In genomic region chr3:152298393-152299242, GRCh38 we compare ENCODE assay signal across 8 cellular contexts. TPM values are rescaled to one million over a fixed set of nuclear protein-coding genes. Genes with fewer than 3 reads are reported as not detected.
DNase-seq lines count a peak whose midpoint lies in the region; ATAC-seq and TF ChIP-seq lines count a peak whose summit lies in the region.

No MANE protein-coding gene starts in this region.

- H3K9me3 Mint-ChIP-seq in activated naive CD4-positive, alpha-beta T cell treated with anti-CD3 and anti-CD28 coated beads, Interleukin-2, amount 10 ng/mL, durations not matched to agents 7 days and 5 days: no peaks in the 10 kb centered on the region

- peak overlapping the region; percentile 36 for H3K4me3 ChIP-seq in HL-60 (replicated peaks; ENCODE audit: insufficient read depth, low read length)
- peak overlapping the region; percentile 54 for H3K4me3 ChIP-seq in OCI-LY7 (ENCODE audit: low read depth, low read length, poor library complexity, severe bottlenecking)
- H3K4me3 ChIP-seq in gastroesophageal sphincter: peak overlapping the region; percentile 49 to 73

- peaks cover 48% of the 10 kb centered on the region for H3K36me3 ChIP-seq in OCI-LY7 (ENCODE audit: insufficient read depth, low read length)
- H3K36me3 ChIP-seq in gastroesophageal sphincter: peaks cover 0 to 6% of the 10 kb centered on the region in 2 donors

- H3K9me3 ChIP-seq in OCI-LY7 (ENCODE audit: low read length) (no peaks in the 10 kb centered on the region), gastroesophageal sphincter (no peaks in the 10 kb centered on the region)

- intact Hi-C loops in OCI-LY7 (cut with micrococcal nuclease; ENCODE audit: unreplicated experiment): no loop called here

- TF ChIP-seq POLR2A in gastroesophageal sphincter (IDR thresholded peaks at IDR 0.05): peak; percentile 45 to 49

- no peak overlapping the region for H2AFZ ChIP-seq in OCI-LY7 (ENCODE audit: low read length)

- H3K4me2 ChIP-seq in OCI-LY7 (ENCODE audit: low read length): peak overlapping the region; percentile 67

- POLR2A ChIA-PET in OCI-LY7 (lab: Charles Lee): interaction anchor here (0.6 to 1.2 kb wide), 6 partner anchors 11 to 89 kb away, joined by 3 to 4 read pairs (median 3); no protein-coding TSS in a partner anchor

- WGBS in gastroesophageal sphincter (ENCODE audit: low coverage in 1 of 2), 2 donors: 1 to 3% methylated on average over 14 of the region's 14 CpGs

- H3K27me3 Mint-ChIP-seq in activated naive CD4-positive, alpha-beta T cell treated with anti-CD3 and anti-CD28 coated beads, Interleukin-2, amount 10 ng/mL, durations not matched to agents 7 days and 5 days: no peaks in the 10 kb centered on the region

- H3K9me2 ChIP-seq in OCI-LY7 (ENCODE audit: insufficient read depth, low read length): no peaks in the 10 kb centered on the region

- peaks cover 41% of the 10 kb centered on the region for H4K20me1 ChIP-seq in OCI-LY7 (ENCODE audit: insufficient read depth, low read length)

- H3K4me1 ChIP-seq in OCI-LY7 (ENCODE audit: insufficient read depth, low read length, poor library complexity, severe bottlenecking): peaks cover 67% of the 10 kb centered on the region
- H3K4me1 ChIP-seq in gastroesophageal sphincter: peaks cover 21 to 94% (median 28%) of the 10 kb centered on the region in 3 donors

- peak overlapping the region; percentile 51 for H3K4me3 Mint-ChIP-seq in activated naive CD4-positive, alpha-beta T cell treated with anti-CD3 and anti-CD28 coated beads, Interleukin-2, amount 10 ng/mL, durations not matched to agents 7 days and 5 days

- ATAC-seq in GM19455 (IDR thresholded peaks at IDR 0.05; ENCODE audit: unreplicated experiment) (peak; percentile 71), gastroesophageal sphincter (peak; percentile 81), GM18873 (IDR thresholded peaks at IDR 0.05; ENCODE audit: low FRiP score, unreplicated experiment) (no peak)

- H3K36me3 Mint-ChIP-seq in activated naive CD4-positive, alpha-beta T cell treated with anti-CD3 and anti-CD28 coated beads, Interleukin-2, amount 10 ng/mL, durations not matched to agents 7 days and 5 days: peaks cover 53% of the 10 kb centered on the region

- H3K79me2 ChIP-seq in OCI-LY7 (ENCODE audit: insufficient read depth, low read depth, low read length): peaks cover 100% of the 10 kb centered on the region

- BruUV-seq in OCI-LY7 (replicated peaks; lab: Mats Ljungman, UMichigan): no TSS peak

- peaks cover 73% of the 10 kb centered on the region for H3K4me1 Mint-ChIP-seq in activated naive CD4-positive, alpha-beta T cell treated with anti-CD3 and anti-CD28 coated beads, Interleukin-2, amount 10 ng/mL, durations not matched to agents 7 days and 5 days

- H3K27me3 ChIP-seq in HL-60 (ENCODE audit: insufficient read depth, poor library complexity, severe bottlenecking) (no peaks in the 10 kb centered on the region), gastroesophageal sphincter (no peaks in the 10 kb centered on the region)

- TF ChIP-seq CTCF in HL-60 (IDR thresholded peaks at IDR 0.05; ENCODE audit: insufficient read depth, low read length): no peak
- TF ChIP-seq CTCF in OCI-LY7 (conservative IDR thresholded peaks at IDR 0.05; ENCODE audit: low read length): no peak
- no peak for TF ChIP-seq CTCF in gastroesophageal sphincter (IDR thresholded peaks at IDR 0.05)

- peak overlapping the region; percentile 94 for H3K27ac ChIP-seq in HL-60 (replicated peaks)
- peak overlapping the region; percentile 41 for H3K27ac ChIP-seq in OCI-LY7 (ENCODE audit: low read depth, low read length, poor library complexity, severe bottlenecking)
- peak overlapping the region; percentile 84 to 89 (median 86) for H3K27ac ChIP-seq in gastroesophageal sphincter

- TF ChIP-seq EP300 in gastroesophageal sphincter (IDR thresholded peaks at IDR 0.05): no peak

- peak overlapping the region; percentile 79 for H3K27ac Mint-ChIP-seq in activated naive CD4-positive, alpha-beta T cell treated with anti-CD3 and anti-CD28 coated beads, Interleukin-2, amount 10 ng/mL, durations not matched to agents 7 days and 5 days

- peak; percentile 80 for DNase-seq in COLO829 (ENCODE audit: low spot score)
- DNase-seq in HL-60 (ENCODE audit: low read depth in 1 of 2, low spot score in 1 of 2): peak; percentile 93 to 97
- peak; percentile 72 for DNase-seq in OCI-LY7 (ENCODE audit: low spot score)
- peak; percentile 36 for DNase-seq in activated naive CD4-positive, alpha-beta T cell treated with anti-CD3 and anti-CD28 coated beads, Interleukin-2, amount 10 ng/mL, durations not matched to agents 7 days and 5 days
- peak; percentile 31 for DNase-seq in occipital lobe (lab: John Stamatoyannopoulos, UW)

- CTCF ChIA-PET in OCI-LY7 (lab: Charles Lee; ENCODE audit: unreplicated experiment): no interaction called here
- CTCF ChIA-PET in activated naive CD4-positive, alpha-beta T cell treated with anti-CD3 and anti-CD28 coated beads, Interleukin-2, amount 10 ng/mL, durations not matched to agents 7 days and 5 days (lab: Charles Lee): interaction anchor here (0.7 kb wide), 1 partner anchor 14 kb away, joined by 3 read pairs; no protein-coding TSS in a partner anchor

RNA-seq across cellular contexts. Expression of gene MBNL1, which starts 29.9 kb away (rescaled TPM):
- total RNA-seq in OCI-LY7 (2014; rRNA removed; shearing (Covaris generic)): 125 and 163 TPM in 2 replicates
- total RNA-seq in OCI-LY7 (2022) (174 and 184 TPM in 2 replicates), gastroesophageal sphincter (100 to 1,000 TPM; 623 to 745 (median 684) TPM), occipital lobe (68.5 TPM)

Comparison
In these comparisons a context has a peak if more than half of its experiments do, and no peak if none do; other contexts are left out.
1. DNase-seq: peak in every context shown above with its lines; median percentile 95 in HL-60; 80 in COLO829; 72 in OCI-LY7; 36 in activated naive CD4-positive, alpha-beta T cell treated with anti-CD3 and anti-CD28 coated beads, Interleukin-2, amount 10 ng/mL, durations not matched to agents 7 days and 5 days; 31 in occipital lobe.
2. H3K27ac ChIP-seq: peak in every context shown above with its lines; median percentile 94 in HL-60; 86 in gastroesophageal sphincter; 41 in OCI-LY7.